18 cellular contexts compared by ENCODE assay signal in the genomic region with DNA sequence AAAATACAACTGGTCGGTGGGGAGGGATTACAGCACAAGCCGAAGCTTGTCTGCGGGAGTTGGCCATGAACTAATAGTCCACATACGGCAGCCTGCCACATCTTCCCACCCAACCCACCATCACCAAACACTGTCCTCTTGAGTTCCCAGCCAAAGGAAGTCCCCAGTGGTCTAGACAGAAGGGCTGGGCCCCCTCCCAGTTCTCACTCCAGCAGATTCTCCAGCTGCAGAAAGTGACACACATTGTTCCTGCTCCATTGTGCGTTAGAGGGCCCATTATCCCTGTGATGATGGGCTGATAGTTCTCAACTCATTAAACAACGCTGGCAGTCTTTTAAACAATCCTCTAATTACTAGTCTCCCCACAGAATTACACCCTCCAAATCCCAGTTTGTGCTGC.
"Had no signal": no experiment of that assay in that cellular context is flagged by ENCODE, and none has a peak within 500 bp of the region (broad histone marks: within the 10 kb centered on the region; RNA-seq: fewer than 3 reads in every experiment).

No MANE protein-coding gene starts in this region.

- H3K4me1 ChIP-seq: uterus had no signal

- DNase-seq: activated CD4-positive, alpha-beta memory T cell treated with anti-CD3 and anti-CD28 coated beads, Interleukin-2, amount 10 ng/mL, durations not matched to agents 7 days and 5 days; activated CD4-positive, alpha-beta T cell treated with anti-CD3 and anti-CD28 coated beads for 36 hours; activated gamma-delta T cell; activated T-cell treated with anti-CD3 and anti-CD28 coated beads, Interleukin-2, amount 50 U/mL, for 48 hours; foreskin fibroblast; mucosa of descending colon; naive thymus-derived CD4-positive, alpha-beta T cell; right cardiac atrium; stimulated activated CD4-positive, alpha-beta T cell treated with anti-CD3 and anti-CD28 coated beads, Interleukin-15, amount 100 ng/mL, for 24 hours; stimulated activated CD4-positive, alpha-beta T cell treated with anti-CD3 and anti-CD28 coated beads, Interleukin-4, amount 100 ng/mL, for 1 hour; stimulated activated naive B cell treated with anti-CD40 and anti-IgM and Interleukin-4, amounts not matched to agents 10 μg/mL and 1 μg/mL and 100 μg/mL, for 72 hours; T-helper 2 cell; uterus had no signal

- H3K36me3 ChIP-seq: neutrophil, tibial artery, uterus had no signal

- ATAC-seq: activated CD4-positive, alpha-beta T cell treated with anti-CD3 and anti-CD28 coated beads for 36 hours; activated naive CD4-positive, alpha-beta T cell treated with anti-CD3 and anti-CD28 coated beads, Interleukin-2, amount 50 U/mL, for 72 hours; mucosa of descending colon; naive thymus-derived CD4-positive, alpha-beta T cell; right cardiac atrium; stimulated activated naive B cell treated with anti-CD40 and anti-IgM and Interleukin-4, amounts not matched to agents 10 μg/mL and 1 μg/mL and 100 μg/mL, for 72 hours had no signal

- H3K4me3 ChIP-seq: mucosa of descending colon, skin epidermis, tibial artery, uterus had no signal

- FAIRE-seq: endometrium had no signal

- H3K27me3 ChIP-seq: neutrophil, tibial artery, uterus had no signal

- H3K27ac ChIP-seq: neutrophil, skin epidermis, tibial artery, uterus had no signal

- H3K9me3 ChIP-seq: mucosa of descending colon, neutrophil, tibial artery, uterus had no signal
